Comparison of ENCODE assay signal across 9 cellular contexts in the genomic region with DNA sequence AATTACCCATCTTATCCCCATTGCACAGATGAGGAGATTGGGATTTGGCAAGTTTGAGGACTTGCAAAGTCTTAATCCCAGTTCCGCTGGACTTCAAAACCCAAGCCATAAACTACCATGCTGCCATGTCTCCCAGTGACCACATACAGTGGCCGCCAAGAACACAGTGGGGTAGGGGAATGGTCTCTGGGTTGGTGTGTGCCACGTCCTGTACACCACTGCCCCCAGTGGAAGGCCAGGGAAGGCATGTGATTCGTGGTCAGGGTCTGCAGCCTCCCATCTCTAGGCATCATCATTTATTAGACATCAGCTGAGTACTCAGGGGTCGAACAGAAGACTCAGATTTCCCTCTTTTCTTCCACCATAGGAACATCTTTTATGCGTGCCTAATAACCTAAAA.
DNase-seq lines count a peak whose midpoint lies in the region; ATAC-seq and TF ChIP-seq lines count a peak whose summit lies in the region.
"Had no signal": no experiment of that assay in that cellular context is flagged by ENCODE, and none has a peak within 500 bp of the region (broad histone marks: within the 10 kb centered on the region; RNA-seq: fewer than 3 reads in every experiment).

No MANE protein-coding gene starts in this region.

- TF ChIP-seq POLR2A in gastroesophageal sphincter (IDR thresholded peaks at IDR 0.05) = no peak

- H2AFZ ChIP-seq in SK-N-SH (ENCODE audit: low read depth) = no peak overlapping the region

- H3K36me3 Mint-ChIP-seq in activated naive CD8-positive, alpha-beta T cell treated with anti-CD3 and anti-CD28 coated beads for 36 hours = peaks cover 1% of the 10 kb centered on the region

- TF ChIP-seq CTCF in AG09309 (IDR thresholded peaks at IDR 0.05; ENCODE audit: control insufficient read depth, insufficient read depth, low read depth, low read length, missing control alignments) (peak; percentile 45), GM12875 (IDR thresholded peaks at IDR 0.05; ENCODE audit: borderline replicate concordance, insufficient read depth, low read depth, low read length) (peak; percentile 82), SK-N-SH (IDR thresholded peaks at IDR 0.05) (peak; percentile 49), gastroesophageal sphincter (IDR thresholded peaks at IDR 0.05) (peak in 3 of 4 experiments; percentile 10 to 33 (median 12))

- DNase-seq in AG09309 (ENCODE audit: low read depth) (no peak), SK-N-SH (peak; percentile 73), NCI-H345 treated with DMSO at 0.1 percent for 48 hours (lab: John Stamatoyannopoulos, UW; ENCODE audit: unreplicated experiment) (no peak), SKM-1 (lab: John Stamatoyannopoulos, UW; ENCODE audit: unreplicated experiment) (no peak)
- no peak for DNase-seq in activated naive CD8-positive, alpha-beta T cell treated with anti-CD3 and anti-CD28 coated beads for 36 hours

- H3K27ac Mint-ChIP-seq in activated naive CD8-positive, alpha-beta T cell treated with anti-CD3 and anti-CD28 coated beads for 36 hours = no peak overlapping the region

- H3K9me3 ChIP-seq in SK-N-SH (no peaks in the 10 kb centered on the region), gastroesophageal sphincter (no peaks in the 10 kb centered on the region)

- no peak overlapping the region for H3K4me2 ChIP-seq in SK-N-SH

- no peaks in the 10 kb centered on the region for H4K20me1 ChIP-seq in SK-N-SH (ENCODE audit: insufficient read depth)

- H3F3A ChIP-seq in SK-N-SH (replicated peaks; ENCODE audit: insufficient read depth) = no peaks in the 10 kb centered on the region

- no peak overlapping the region for H3K27ac ChIP-seq in SK-N-SH (ENCODE audit: low read depth in 2 of 2, low read length in 1 of 2)
- peak overlapping the region in 1 of 4 donors; percentile 87 for H3K27ac ChIP-seq in gastroesophageal sphincter

- H3K36me3 ChIP-seq in SK-N-SH (replicated peaks in 1 of 2; ENCODE audit: control insufficient read depth in 1 of 2, insufficient read depth in 2 of 2, low read length in 1 of 2) = no peaks in the 10 kb centered on the region
- no peaks in the 10 kb centered on the region for H3K36me3 ChIP-seq in gastroesophageal sphincter

- H3K4me3 ChIP-seq in AG09309 (ENCODE audit: control insufficient read depth, low read depth, low read length) (no peak overlapping the region), GM12875 (ENCODE audit: low read depth, low read length) (no peak overlapping the region), SK-N-SH (ENCODE audit: low read depth in 2 of 2, low read length in 1 of 2) (no peak overlapping the region), gastroesophageal sphincter (no peak overlapping the region)

- no peaks in the 10 kb centered on the region for H3K9me3 Mint-ChIP-seq in activated naive CD8-positive, alpha-beta T cell treated with anti-CD3 and anti-CD28 coated beads for 36 hours

- H3K4me1 ChIP-seq in SK-N-SH (ENCODE audit: control insufficient read depth in 1 of 2, insufficient read depth in 2 of 2, low read depth in 1 of 2, low read length in 1 of 2) (peaks cover 14 to 18% of the 10 kb centered on the region in 2 experiments; a peak in 3 of 4 replicates), gastroesophageal sphincter (peaks cover 13 to 79% (median 23%) of the 10 kb centered on the region in 3 donors)

- CTCF ChIA-PET in SK-N-SH (lab: Yijun Ruan, JAX) = interaction anchor here (0.7 to 3.6 kb wide), 15 partner anchors 9 to 118 kb away, joined by 3 to 16 read pairs (median 5); a partner anchor contains a TSS

- POLR2A ChIA-PET in SK-N-SH (lab: Yijun Ruan, JAX) = no interaction called here

- H3K9ac ChIP-seq in SK-N-SH = no peak overlapping the region

- H3K27me3 ChIP-seq in SK-N-SH (ENCODE audit: insufficient read depth) (no peaks in the 10 kb centered on the region; the same call in 1 of the 2 replicates), gastroesophageal sphincter (no peaks in the 10 kb centered on the region)

- no peaks in the 10 kb centered on the region for H3K9me2 ChIP-seq in SK-N-SH

- H3K79me2 ChIP-seq in SK-N-SH (ENCODE audit: insufficient read depth) = no peaks in the 10 kb centered on the region

- H3K4me3 Mint-ChIP-seq in activated naive CD8-positive, alpha-beta T cell treated with anti-CD3 and anti-CD28 coated beads for 36 hours = no peak overlapping the region

- peaks cover 44% of the 10 kb centered on the region for H3K4me1 Mint-ChIP-seq in activated naive CD8-positive, alpha-beta T cell treated with anti-CD3 and anti-CD28 coated beads for 36 hours

- no peak for ATAC-seq in gastroesophageal sphincter
- ATAC-seq in GM21619 (IDR thresholded peaks at IDR 0.05; ENCODE audit: unreplicated experiment) = no peak
- ATAC-seq: right cardiac atrium had no signal

- TF ChIP-seq RAD21 in SK-N-SH (IDR thresholded peaks at IDR 0.05; ENCODE audit: low read length) = peak; percentile 67

- TF ChIP-seq EP300 in SK-N-SH (IDR thresholded peaks at IDR 0.05; ENCODE audit: borderline replicate concordance in 1 of 2, low read depth in 1 of 2, low read length in 1 of 2) (no peak), gastroesophageal sphincter (IDR thresholded peaks at IDR 0.05) (no peak)

- H3K27me3 Mint-ChIP-seq in activated naive CD8-positive, alpha-beta T cell treated with anti-CD3 and anti-CD28 coated beads for 36 hours = no peaks in the 10 kb centered on the region

- 84% methylated on average over 3 of the region's 6 CpGs for WGBS in SK-N-SH (ENCODE audit: low lambda C conversion rate)
- WGBS in gastroesophageal sphincter (ENCODE audit: low coverage in 1 of 2), 2 donors = 74 to 100% methylated on average over 1 to 4 of the region's 6 CpGs

TF ChIP-seq in SK-N-SH, 30 proteins besides CTCF, POLR2A, EP300 and RAD21:
- TF ChIP-seq, protein P1, sequence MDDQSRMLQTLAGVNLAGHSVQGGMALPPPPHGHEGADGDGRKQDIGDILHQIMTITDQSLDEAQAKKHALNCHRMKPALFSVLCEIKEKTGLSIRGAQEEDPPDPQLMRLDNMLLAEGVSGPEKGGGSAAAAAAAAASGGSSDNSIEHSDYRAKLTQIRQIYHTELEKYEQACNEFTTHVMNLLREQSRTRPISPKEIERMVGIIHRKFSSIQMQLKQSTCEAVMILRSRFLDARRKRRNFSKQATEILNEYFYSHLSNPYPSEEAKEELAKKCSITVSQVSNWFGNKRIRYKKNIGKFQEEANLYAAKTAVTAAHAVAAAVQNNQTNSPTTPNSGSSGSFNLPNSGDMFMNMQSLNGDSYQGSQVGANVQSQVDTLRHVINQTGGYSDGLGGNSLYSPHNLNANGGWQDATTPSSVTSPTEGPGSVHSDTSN (IDR thresholded peaks at IDR 0.05) = no peak
- TF ChIP-seq YY1 (IDR thresholded peaks at IDR 0.05; ENCODE audit: low read depth) (no peak), SMC3 (IDR thresholded peaks at IDR 0.05; ENCODE audit: low read depth, low read length) (no peak; the same call in 1 of the 2 replicates), MEF2A (IDR thresholded peaks at IDR 0.05; ENCODE audit: borderline replicate concordance, low read depth) (no peak), TEAD4 (IDR thresholded peaks at IDR 0.05; ENCODE audit: borderline replicate concordance, insufficient read depth) (no peak), TCF12 (IDR thresholded peaks at IDR 0.05) (no peak), SIN3A (IDR thresholded peaks at IDR 0.05; ENCODE audit: borderline replicate concordance, low read depth, low read length) (no peak), NRF1 (IDR thresholded peaks at IDR 0.05; ENCODE audit: low read depth, low read length) (no peak), RXRA (IDR thresholded peaks at IDR 0.05; ENCODE audit: borderline replicate concordance, low read depth) (no peak), NFIC (IDR thresholded peaks at IDR 0.05; ENCODE audit: borderline replicate concordance) (no peak), GABPA (IDR thresholded peaks at IDR 0.05; ENCODE audit: low read depth) (no peak)
- TF ChIP-seq, protein P2, sequence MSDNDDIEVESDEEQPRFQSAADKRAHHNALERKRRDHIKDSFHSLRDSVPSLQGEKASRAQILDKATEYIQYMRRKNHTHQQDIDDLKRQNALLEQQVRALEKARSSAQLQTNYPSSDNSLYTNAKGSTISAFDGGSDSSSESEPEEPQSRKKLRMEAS (IDR thresholded peaks at IDR 0.05; ENCODE audit: low read depth) = no peak

Comparison
In these comparisons a context has a peak if more than half of its experiments do, and no peak if none do; other contexts are left out.
1. CTCF ChIP-seq: peak in every context shown above with its lines; median percentile 82 in GM12875; 49 in SK-N-SH; 45 in AG09309; 12 in gastroesophageal sphincter.